15 cellular contexts compared by ENCODE assay signal in genomic region chr4:152399246-152399645, GRCh38.
DNase-seq lines count a peak whose midpoint lies in the region; ATAC-seq and TF ChIP-seq lines count a peak whose summit lies in the region.
"Had no signal": no experiment of that assay in that cellular context is flagged by ENCODE, and none has a peak within 500 bp of the region (broad histone marks: within the 10 kb centered on the region; RNA-seq: fewer than 3 reads in every experiment).

No MANE protein-coding gene starts in this region.

- H3K4me1 Mint-ChIP-seq in effector memory CD8-positive, alpha-beta T cell (ENCODE audit: low read depth in 2 of 2) = peaks cover 17 to 35% of the 10 kb centered on the region in 2 donors

- no peaks in the 10 kb centered on the region for H3K36me3 ChIP-seq in right lobe of liver
- H3K36me3 ChIP-seq: tibial artery had no signal

- CTCF ChIA-PET in GM10248 (lab: Yijun Ruan, JAX) = interaction anchor here (0.9 to 3.1 kb wide), 3 partner anchors 10 to 29 kb away, joined by 3 to 11 read pairs (median 3); no protein-coding TSS in a partner anchor

- no peak overlapping the region for H3K27ac Mint-ChIP-seq in effector memory CD8-positive, alpha-beta T cell

- no peaks in the 10 kb centered on the region for H3K9me3 Mint-ChIP-seq in effector memory CD8-positive, alpha-beta T cell

- H3K4me3 ChIP-seq in right lobe of liver = no peak overlapping the region
- H3K4me3 ChIP-seq: tibial artery had no signal

- POLR2A ChIA-PET in GM10248 (lab: Yijun Ruan, JAX) = no interaction called here

- DNase-seq in GM10248 (ENCODE audit: extremely low spot score) (peak; percentile 19), MV-4-11 (lab: John Stamatoyannopoulos, UW) (peak; percentile 96), sciatic nerve (ENCODE audit: low spot score) (no peak), right lobe of liver (no peak), NCI-H2029 (lab: John Stamatoyannopoulos, UW) (no peak)
- DNase-seq in effector memory CD8-positive, alpha-beta T cell = no peak
- DNase-seq: kidney; NCI-H187 treated with DMSO at 0.1 percent for 48 hours; occipital lobe; SHP77; stimulated activated CD4-positive, alpha-beta T cell treated with anti-CD3 and anti-CD28 coated beads, Interleukin-4, amount 100 ng/mL, for 24 hours; tibial artery had no signal

- H3K36me3 Mint-ChIP-seq in effector memory CD8-positive, alpha-beta T cell (ENCODE audit: insufficient read depth) = no peaks in the 10 kb centered on the region

- intact Hi-C loops in sciatic nerve (cut with DNase I) (no loop called here), right lobe of liver (cut with DNase I) (no loop called here)

- TF ChIP-seq CTCF in GM10248 (IDR thresholded peaks at IDR 0.05; ENCODE audit: control extremely low read depth, extremely low read depth, low read depth, missing control alignments) = no peak
- TF ChIP-seq CTCF in right lobe of liver (IDR thresholded peaks at IDR 0.05) = no peak

- H3K27ac ChIP-seq in right lobe of liver = no peak overlapping the region
- H3K27ac ChIP-seq: tibial artery had no signal

- H3K27me3 ChIP-seq in right lobe of liver = no peaks in the 10 kb centered on the region
- H3K27me3 ChIP-seq: tibial artery had no signal

- TF ChIP-seq POLR2A in right lobe of liver (IDR thresholded peaks at IDR 0.05) = no peak

- H3K4me3 Mint-ChIP-seq in effector memory CD8-positive, alpha-beta T cell = peak overlapping the region in 1 of 2 donors; percentile 24

- no peaks in the 10 kb centered on the region for H3K27me3 Mint-ChIP-seq in effector memory CD8-positive, alpha-beta T cell

- H3K4me1 ChIP-seq in right lobe of liver = no peaks in the 10 kb centered on the region
- H3K4me1 ChIP-seq: tibial artery had no signal

- no peaks in the 10 kb centered on the region for H3K9me3 ChIP-seq in right lobe of liver
- H3K9me3 ChIP-seq: tibial artery had no signal

- ATAC-seq in GM21526 (IDR thresholded peaks at IDR 0.05; ENCODE audit: low FRiP score, unreplicated experiment) (peak; percentile 52), HG03460 (IDR thresholded peaks at IDR 0.05; ENCODE audit: unreplicated experiment) (no peak), sciatic nerve (no peak), right lobe of liver (no peak)
- ATAC-seq in effector memory CD8-positive, alpha-beta T cell (replicated peaks) = peak; percentile 75
- ATAC-seq: esophagus mucosa had no signal

Comparison
In these comparisons a context has a peak if more than half of its experiments do, and no peak if none do; other contexts are left out.
1. DNase-seq: peak in GM10248 (single experiment) and MV-4-11 (single experiment); none in effector memory CD8-positive, alpha-beta T cell (0 of 3), sciatic nerve (single experiment), right lobe of liver (0 of 3) and NCI-H2029 (single experiment).
2. ATAC-seq: peak in GM21526 (single experiment) and effector memory CD8-positive, alpha-beta T cell (single experiment); none in HG03460 (single experiment), sciatic nerve (single experiment) and right lobe of liver (0 of 4).